In genomic region chr6:52664185-52664990, GRCh38 we compare ENCODE assay signal across 1 cellular context.
A peak's percentile ranks its signal among the peaks of the same experiment; 100 is the strongest.
TF ChIP-seq lines count a peak whose summit lies in the region.

No MANE protein-coding gene starts in this region.

TF ChIP-seq in K562, 482 proteins besides CTCF, POLR2A, EP300 and RAD21 (continued from another document):
- TF ChIP-seq HNRNPLL (IDR thresholded peaks at IDR 0.05; ENCODE audit: low read depth, low read length, poor library complexity, severe bottlenecking) (no peak), ZNF143 (CRISPR knock-in tag; IDR thresholded peaks at IDR 0.05) (no peak), SIN3A (IDR thresholded peaks at IDR 0.05; ENCODE audit: borderline replicate concordance in 2 of 2, control insufficient read depth in 1 of 2, low read depth in 2 of 2, low read length in 2 of 2) (no peak; a peak in 1 of 4 replicates), FUS (optimal IDR thresholded peaks at IDR 0.05; ENCODE audit: low read depth, low read length) (no peak), NR0B1 (IDR thresholded peaks at IDR 0.05; ENCODE audit: partially characterized antibody) (no peak), NONO (IDR thresholded peaks at IDR 0.05; ENCODE audit: low read depth in 2 of 2, low read length in 1 of 2) (0 out of 4 replicates have a peak, but pooled peaks of 1 of the 2 experiments have one; percentile 18), SMAD4 (CRISPR knock-in tag; conservative IDR thresholded peaks at IDR 0.05) (peak; percentile 52), MITF (IDR thresholded peaks at IDR 0.05) (no peak), SRSF7 (optimal IDR thresholded peaks at IDR 0.05; ENCODE audit: low read depth, low read length) (no peak), SREBF2 (CRISPR knock-in tag; IDR thresholded peaks at IDR 0.05) (no peak), TBP (optimal IDR thresholded peaks at IDR 0.05; ENCODE audit: low read depth, low read length) (peak; percentile 98), CBX5 (IDR thresholded peaks at IDR 0.05; ENCODE audit: borderline replicate concordance, low read depth) (no peak), CEBPG (CRISPR knock-in tag; IDR thresholded peaks at IDR 0.05) (no peak), CEBPG (tag; conservative IDR thresholded peaks at IDR 0.05 in 1 of 2, IDR thresholded peaks at IDR 0.05 in 1 of 2) (no peak), SMARCA5 (IDR thresholded peaks at IDR 0.05) (0 out of 2 replicates have a peak, but pooled peaks have one; percentile 4), NCOR1 (IDR thresholded peaks at IDR 0.05) (no peak), GATA2 (CRISPR knock-in tag; IDR thresholded peaks at IDR 0.05) (no peak), SNRNP70 (optimal IDR thresholded peaks at IDR 0.05; ENCODE audit: low read depth, low read length) (no peak), ZNF609 (CRISPR knock-in tag; IDR thresholded peaks at IDR 0.05; ENCODE audit: borderline replicate concordance) (no peak), FOXA1 (IDR thresholded peaks at IDR 0.05; ENCODE audit: borderline replicate concordance) (no peak), ZNF224 (CRISPR knock-in tag; IDR thresholded peaks at IDR 0.05) (no peak), FOXO4 (CRISPR knock-in tag; IDR thresholded peaks at IDR 0.05) (no peak), TGIF2 (CRISPR knock-in tag; IDR thresholded peaks at IDR 0.05) (no peak), ZBTB5 (IDR thresholded peaks at IDR 0.05) (no peak), SRSF1 (IDR thresholded peaks at IDR 0.05; ENCODE audit: low read depth, low read length) (no peak), FOSL1 (tag; conservative IDR thresholded peaks at IDR 0.05) (no peak), PTRF (tag; IDR thresholded peaks at IDR 0.05) (no peak), STAT6 (CRISPR knock-in tag; IDR thresholded peaks at IDR 0.05) (no peak), MCM2 (IDR thresholded peaks at IDR 0.05; ENCODE audit: low read depth) (no peak), IRF9 (tag; IDR thresholded peaks at IDR 0.05) (no peak), BCL6 (CRISPR knock-in tag; IDR thresholded peaks at IDR 0.05) (no peak), USF1 (CRISPR knock-in tag; IDR thresholded peaks at IDR 0.05) (no peak), NKRF (IDR thresholded peaks at IDR 0.05; ENCODE audit: borderline replicate concordance) (no peak), PHF20 (IDR thresholded peaks at IDR 0.05; ENCODE audit: partially characterized antibody) (peak; percentile 10), EP400 (IDR thresholded peaks at IDR 0.05) (peak; percentile 35; the same call in 1 of the 2 replicates), ZNF212 (CRISPR knock-in tag; IDR thresholded peaks at IDR 0.05) (no peak), ZNF174 (CRISPR knock-in tag; IDR thresholded peaks at IDR 0.05) (no peak), RBM39 (optimal IDR thresholded peaks at IDR 0.05; ENCODE audit: low read depth, low read length) (no peak), L3MBTL2 (IDR thresholded peaks at IDR 0.05) (peak; percentile 77)
TF ChIP-seq in K562: peak in this region for 91.
